Comparison of ENCODE assay signal across 8 cellular contexts in the genomic region with DNA sequence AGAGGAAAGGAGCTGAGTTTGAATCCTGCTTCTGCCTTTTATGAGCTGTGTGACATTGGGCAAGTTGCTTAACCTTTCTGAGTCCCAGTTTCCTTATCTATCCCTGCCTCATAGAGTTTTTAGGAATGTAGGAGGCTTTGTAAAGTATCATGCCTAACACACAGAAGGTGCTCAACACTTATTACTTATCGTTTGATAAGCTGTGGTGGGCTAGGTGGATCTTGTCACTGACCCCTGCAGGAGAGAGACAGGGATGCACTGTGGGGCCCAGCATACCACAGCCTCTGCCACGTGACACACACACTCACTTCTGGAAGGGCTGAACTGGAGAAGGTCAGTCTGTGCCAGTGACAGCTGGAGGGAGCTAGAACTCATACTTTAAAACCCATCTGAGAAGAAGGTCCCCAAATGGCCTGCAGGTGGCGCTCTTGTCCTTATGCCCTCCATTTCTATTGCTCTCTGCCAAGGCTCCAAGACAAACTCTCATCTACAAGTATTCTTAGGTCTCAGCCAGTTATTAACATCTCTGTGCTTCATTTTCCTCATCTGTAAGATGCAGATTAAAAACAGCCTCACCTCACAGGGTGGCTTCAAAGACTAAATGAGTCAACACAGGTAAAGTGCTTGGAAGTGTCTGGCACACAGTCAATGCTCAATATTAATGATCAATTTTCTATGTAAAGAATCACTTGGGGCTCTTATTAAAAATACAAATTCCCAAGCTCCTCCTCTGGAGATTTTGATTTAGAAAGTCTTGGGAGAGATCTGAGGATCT. TPM values are rescaled to one million over a fixed set of nuclear protein-coding genes. Genes with fewer than 3 reads are reported as not detected.
DNase-seq lines count a peak whose midpoint lies in the region; ATAC-seq and FAIRE-seq lines count a peak whose summit lies in the region.

No MANE protein-coding gene starts in this region.

- H3K36me3 Mint-ChIP-seq in CD4-positive, CD25-positive, alpha-beta regulatory T cell = no peaks in the 10 kb centered on the region

- no peak overlapping the region for H3K27ac ChIP-seq in CD4-positive, CD25-positive, alpha-beta regulatory T cell (ENCODE audit: insufficient read depth, low read length, poor library complexity, severe bottlenecking)

- H3K27ac Mint-ChIP-seq in CD4-positive, CD25-positive, alpha-beta regulatory T cell = no peak overlapping the region

- H3K4me1 ChIP-seq in CD4-positive, CD25-positive, alpha-beta regulatory T cell (ENCODE audit: control insufficient read depth, insufficient read depth, low read length, poor library complexity, severe bottlenecking) = no peaks in the 10 kb centered on the region

- H3K9me3 ChIP-seq in CD4-positive, CD25-positive, alpha-beta regulatory T cell (ENCODE audit: control insufficient read depth in 2 of 2, low read length in 2 of 2) = no peaks in the 10 kb centered on the region

- peak; percentile 11 to 69 (median 21) for DNase-seq in CD4-positive, CD25-positive, alpha-beta regulatory T cell
- DNase-seq in NCI-H446 treated with DMSO at 0.1 percent for 48 hours (lab: John Stamatoyannopoulos, UW) (peak; percentile 77), midbrain (lab: John Stamatoyannopoulos, UW) (peak; percentile 79)
- peak; percentile 79 for DNase-seq in activated CD4-positive, alpha-beta T cell treated with anti-CD3 and anti-CD28 coated beads for 48 hours
- DNase-seq in stimulated activated naive CD8-positive, alpha-beta T cell treated with anti-CD3 and anti-CD28 coated beads, Interleukin-15, Interleukin-2, amounts not matched to agents 100 U/mL and 50 U/mL, for 24 hours = peak; percentile 66

- H3K4me3 ChIP-seq in CD4-positive, CD25-positive, alpha-beta regulatory T cell (ENCODE audit: low read depth, low read length) = no peak overlapping the region

- FAIRE-seq in endometrium (lab: Jason Lieb, UNC) = peak; percentile 41

- H3K4me1 Mint-ChIP-seq in CD4-positive, CD25-positive, alpha-beta regulatory T cell = no peaks in the 10 kb centered on the region

- ATAC-seq in CD4-positive, CD25-positive, alpha-beta regulatory T cell (ENCODE audit: low read depth in 2 of 2) = no peak
- peak; percentile 81 for ATAC-seq in GM19025 (IDR thresholded peaks at IDR 0.05; ENCODE audit: low read depth, unreplicated experiment)
- ATAC-seq in HG03175 (IDR thresholded peaks at IDR 0.05; ENCODE audit: unreplicated experiment) = peak; percentile 85
- ATAC-seq in stimulated activated naive CD8-positive, alpha-beta T cell treated with anti-CD3 and anti-CD28 coated beads, Interleukin-15, Interleukin-2, amounts not matched to agents 100 U/mL and 50 U/mL, for 24 hours = peak; percentile 85

- no peaks in the 10 kb centered on the region for H3K27me3 ChIP-seq in CD4-positive, CD25-positive, alpha-beta regulatory T cell (ENCODE audit: control insufficient read depth, insufficient read depth, low read length)

- no peaks in the 10 kb centered on the region for H3K9me3 Mint-ChIP-seq in CD4-positive, CD25-positive, alpha-beta regulatory T cell

- no peaks in the 10 kb centered on the region for H3K36me3 ChIP-seq in CD4-positive, CD25-positive, alpha-beta regulatory T cell (ENCODE audit: control insufficient read depth, insufficient read depth, low read length)

- H3K4me3 Mint-ChIP-seq in CD4-positive, CD25-positive, alpha-beta regulatory T cell = no peak overlapping the region

- no peaks in the 10 kb centered on the region for H3K27me3 Mint-ChIP-seq in CD4-positive, CD25-positive, alpha-beta regulatory T cell

RNA-seq across cellular contexts. Expression of a gene that starts 57.5 kb away (rescaled TPM):
- 19.8 TPM for total RNA-seq in CD4-positive, CD25-positive, alpha-beta regulatory T cell
- 10 to 100 TPM; 22.7 to 28.7 (median 27.6) TPM for polyA plus RNA-seq in CD4-positive, CD25-positive, alpha-beta regulatory T cell

Comparison
In these comparisons a context has a peak if more than half of its experiments do, and no peak if none do; other contexts are left out.
1. ATAC-seq: peak in GM19025 (single experiment), HG03175 (single experiment) and stimulated activated naive CD8-positive, alpha-beta T cell treated with anti-CD3 and anti-CD28 coated beads, Interleukin-15, Interleukin-2, amounts not matched to agents 100 U/mL and 50 U/mL, for 24 hours (single experiment); none in CD4-positive, CD25-positive, alpha-beta regulatory T cell (0 of 2).
2. DNase-seq: peak in every context shown above with its lines; median percentile 79 in activated CD4-positive, alpha-beta T cell treated with anti-CD3 and anti-CD28 coated beads for 48 hours; 79 in midbrain; 77 in NCI-H446 treated with DMSO at 0.1 percent for 48 hours; 66 in stimulated activated naive CD8-positive, alpha-beta T cell treated with anti-CD3 and anti-CD28 coated beads, Interleukin-15, Interleukin-2, amounts not matched to agents 100 U/mL and 50 U/mL, for 24 hours; 21 in CD4-positive, CD25-positive, alpha-beta regulatory T cell.